2 cellular contexts compared by ENCODE assay signal in genomic region chr6:43520097-43520496, GRCh38.
A peak's percentile ranks its signal among the peaks of the same experiment; 100 is the strongest.
TF ChIP-seq lines count a peak whose summit lies in the region.

No MANE protein-coding gene starts in this region.

TF ChIP-seq in PFSK-1, 5 proteins besides CTCF, POLR2A, EP300 and RAD21:
- TF ChIP-seq SIN3A (IDR thresholded peaks at IDR 0.05; ENCODE audit: borderline replicate concordance, insufficient read depth, low read length) (no peak), REST (IDR thresholded peaks at IDR 0.05; ENCODE audit: insufficient read depth in 1 of 2, low read depth in 2 of 2, low read length in 2 of 2) (no peak), FOXP2 (optimal IDR thresholded peaks at IDR 0.05; ENCODE audit: borderline replicate concordance, extremely low read depth, extremely low read length, insufficient read depth) (no peak), POLR2AphosphoS5 (IDR thresholded peaks at IDR 0.05; ENCODE audit: low read depth, low read length) (0 out of 2 replicates have a peak, but pooled peaks have one; percentile 4)

TF ChIP-seq in H1, 55 proteins besides CTCF, POLR2A, EP300 and RAD21:
- no peak for TF ChIP-seq NRF1 (IDR thresholded peaks at IDR 0.05; ENCODE audit: low read depth, low read length)
- TF ChIP-seq POLR2AphosphoS5 (IDR thresholded peaks at IDR 0.05; ENCODE audit: low read depth, low read length), result peak; percentile 44; the same call in 1 of the 2 replicates
